ENCODE assay signal across 20 cellular contexts in genomic region chr5:10065428-10066000, GRCh38.
"Had no signal": no experiment of that assay in that cellular context is flagged by ENCODE, and none has a peak within 500 bp of the region (broad histone marks: within the 10 kb centered on the region; RNA-seq: fewer than 3 reads in every experiment).

No MANE protein-coding gene starts in this region.

- H3K4me3 ChIP-seq: colonic mucosa, dorsolateral prefrontal cortex, esophagus squamous epithelium, gastrocnemius medialis, heart right ventricle, left lung, lower lobe of right lung had no signal

- H3K27ac ChIP-seq: colonic mucosa, dorsolateral prefrontal cortex, epithelial cell of prostate, esophagus squamous epithelium, gastrocnemius medialis, heart right ventricle, left lung, lower lobe of right lung had no signal

- H3K9me3 ChIP-seq: colonic mucosa, esophagus squamous epithelium, gastrocnemius medialis, heart right ventricle, lower lobe of right lung had no signal

- H3K36me3 ChIP-seq: colonic mucosa, esophagus squamous epithelium, gastrocnemius medialis, heart right ventricle, left lung, lower lobe of right lung had no signal

- DNase-seq: cerebellar nuclear complex; colonic mucosa; dermis blood vessel endothelial cell; effector CD4-positive, alpha-beta T cell; effector memory CD4-positive, alpha-beta T cell; erythroblast; esophagus squamous epithelium; foreskin melanocyte; gastrocnemius medialis; glutamatergic neuron; heart right ventricle; left cardiac atrium; left ventricle myocardium superior; lower lobe of right lung; mesendoderm; midbrain had no signal

- H3K27me3 ChIP-seq: colonic mucosa, dorsolateral prefrontal cortex, esophagus squamous epithelium, gastrocnemius medialis, heart right ventricle, left lung had no signal

- H3K4me1 ChIP-seq: colonic mucosa, esophagus squamous epithelium, gastrocnemius medialis, heart right ventricle, left lung, lower lobe of right lung had no signal

- ATAC-seq: esophagus mucosa, gastrocnemius medialis, left cardiac atrium, left lung, left ventricle myocardium superior, lower lobe of right lung had no signal
